ENCODE assay signal across 18 cellular contexts in genomic region chr15:52368402-52368801, GRCh38.
DNase-seq lines count a peak whose midpoint lies in the region; ATAC-seq and TF ChIP-seq lines count a peak whose summit lies in the region.
"Had no signal": no experiment of that assay in that cellular context is flagged by ENCODE, and none has a peak within 500 bp of the region (broad histone marks: within the 10 kb centered on the region; RNA-seq: fewer than 3 reads in every experiment).

No MANE protein-coding gene starts in this region.

- peaks cover 0 to 3% of the 10 kb centered on the region in 2 donors for H3K36me3 Mint-ChIP-seq in activated naive CD4-positive, alpha-beta T cell treated with anti-CD3 and anti-CD28 coated beads, Interleukin-2, amount 50 U/mL, for 72 hours
- H3K36me3 Mint-ChIP-seq in activated naive CD4-positive, alpha-beta T cell treated with anti-CD3 and anti-CD28 coated beads, Interleukin-2, amount 10 ng/mL, durations not matched to agents 7 days and 5 days = peaks cover 40% of the 10 kb centered on the region

- H3K4me1 ChIP-seq in OCI-LY3 (ENCODE audit: low read length) (peaks cover 61% of the 10 kb centered on the region), BE2C (no peaks in the 10 kb centered on the region)
- H3K4me1 ChIP-seq: A549 had no signal

- H3K4me3 ChIP-seq in OCI-LY3 (ENCODE audit: low read length) (no peak overlapping the region), BE2C (ENCODE audit: low read depth, low read length) (no peak overlapping the region)
- H3K4me3 ChIP-seq: A549, GM23248 had no signal

- no peaks in the 10 kb centered on the region for H3K9me3 Mint-ChIP-seq in activated naive CD4-positive, alpha-beta T cell treated with anti-CD3 and anti-CD28 coated beads, Interleukin-2, amount 50 U/mL, for 72 hours
- H3K9me3 Mint-ChIP-seq in activated naive CD4-positive, alpha-beta T cell treated with anti-CD3 and anti-CD28 coated beads, Interleukin-2, amount 10 ng/mL, durations not matched to agents 7 days and 5 days = no peaks in the 10 kb centered on the region

- no peaks in the 10 kb centered on the region for H3K27me3 Mint-ChIP-seq in activated naive CD4-positive, alpha-beta T cell treated with anti-CD3 and anti-CD28 coated beads, Interleukin-2, amount 10 ng/mL, durations not matched to agents 7 days and 5 days

- no peak for DNase-seq in activated naive CD4-positive, alpha-beta T cell treated with anti-CD3 and anti-CD28 coated beads, Interleukin-2, amount 50 U/mL, for 72 hours (ENCODE audit: low spot score in 2 of 2)
- no peak for DNase-seq in activated naive CD4-positive, alpha-beta T cell treated with anti-CD3 and anti-CD28 coated beads, Interleukin-2, amount 10 ng/mL, durations not matched to agents 7 days and 5 days
- DNase-seq in islet precursor cell = peak; percentile 81
- DNase-seq in GDM1 (lab: John Stamatoyannopoulos, UW) = no peak
- DNase-seq in BE2C = no peak
- DNase-seq: C1 segment of cervical spinal cord; GM23248; NCI-H1417 treated with DMSO at 0.1 percent for 48 hours; NCI-H1930; NCI-H2171 treated with DMSO at 0.1 percent for 48 hours; NCI-H446 treated with DMSO at 0.1 percent for 48 hours; NK-92 treated with Interleukin-12 subunit alpha and Interleukin-12 subunit beta, amount 100 ng/mL, for 24 hours; OCI-M1 had no signal

- H3K36me3 ChIP-seq in OCI-LY3 (replicated peaks; ENCODE audit: low read depth, low read length) = peaks cover 68% of the 10 kb centered on the region
- no peaks in the 10 kb centered on the region for H3K36me3 ChIP-seq in BE2C

- 0 out of 2 replicates have a peak, but pooled peaks cover 3% of the 10 kb centered on the region for H3K79me2 ChIP-seq in OCI-LY3 (ENCODE audit: low read length)

- peak overlapping the region; percentile 3; the same call in 1 of the 2 replicates for H3K27ac ChIP-seq in OCI-LY3 (ENCODE audit: low read length)
- H3K27ac ChIP-seq: A549, GM23248, HL-60 had no signal

- no peak overlapping the region for H2AFZ ChIP-seq in OCI-LY3 (ENCODE audit: low read depth, low read length)
- H2AFZ ChIP-seq: GM23248 had no signal

- CTCF ChIA-PET in activated naive CD4-positive, alpha-beta T cell treated with anti-CD3 and anti-CD28 coated beads, Interleukin-2, amount 10 ng/mL, durations not matched to agents 7 days and 5 days (lab: Charles Lee) = interaction anchor here (0.6 kb wide), 1 partner anchor 157 kb away, joined by 3 read pairs; no protein-coding TSS in a partner anchor

- H4K20me1 ChIP-seq in OCI-LY3 (ENCODE audit: insufficient read depth, low read length) = no peaks in the 10 kb centered on the region

- H3K4me2 ChIP-seq in OCI-LY3 (ENCODE audit: low read length) = peak overlapping the region; percentile 6
- H3K4me2 ChIP-seq: A549 had no signal

- no peak for ATAC-seq in activated naive CD4-positive, alpha-beta T cell treated with anti-CD3 and anti-CD28 coated beads, Interleukin-2, amount 50 U/mL, for 72 hours
- no peak for ATAC-seq in HG03039 (IDR thresholded peaks at IDR 0.05; ENCODE audit: unreplicated experiment)
- ATAC-seq: A549, HCT116 had no signal

- H3K9ac ChIP-seq in OCI-LY3 (ENCODE audit: low read length) = peak overlapping the region; percentile 17; the same call in 1 of the 2 replicates
- H3K9ac ChIP-seq: GM23248 had no signal

- H3K9me3 ChIP-seq in OCI-LY3 (ENCODE audit: insufficient read depth, low read length) (no peaks in the 10 kb centered on the region), BE2C (no peaks in the 10 kb centered on the region)
- H3K9me3 ChIP-seq: A549 had no signal

- H3K27me3 ChIP-seq in OCI-LY3 (ENCODE audit: low read depth, low read length) (no peaks in the 10 kb centered on the region), BE2C (no peaks in the 10 kb centered on the region)

- H3K4me3 Mint-ChIP-seq in activated naive CD4-positive, alpha-beta T cell treated with anti-CD3 and anti-CD28 coated beads, Interleukin-2, amount 10 ng/mL, durations not matched to agents 7 days and 5 days = no peak overlapping the region

- no peaks in the 10 kb centered on the region for H3K4me1 Mint-ChIP-seq in activated naive CD4-positive, alpha-beta T cell treated with anti-CD3 and anti-CD28 coated beads, Interleukin-2, amount 10 ng/mL, durations not matched to agents 7 days and 5 days

- TF ChIP-seq CTCF in OCI-LY3 (IDR thresholded peaks at IDR 0.05; ENCODE audit: low read depth, low read length) = no peak
- TF ChIP-seq CTCF in BE2C (IDR thresholded peaks at IDR 0.05; ENCODE audit: low read depth, low read length) = no peak

- H3K27ac Mint-ChIP-seq in activated naive CD4-positive, alpha-beta T cell treated with anti-CD3 and anti-CD28 coated beads, Interleukin-2, amount 50 U/mL, for 72 hours = peak overlapping the region; percentile 37 to 75
- no peak overlapping the region for H3K27ac Mint-ChIP-seq in activated naive CD4-positive, alpha-beta T cell treated with anti-CD3 and anti-CD28 coated beads, Interleukin-2, amount 10 ng/mL, durations not matched to agents 7 days and 5 days
